10 cellular contexts compared by ENCODE assay signal in genomic region chr7:36777062-36777461, GRCh38.
DNase-seq lines count a peak whose midpoint lies in the region; ATAC-seq lines count a peak whose summit lies in the region.
"Had no signal": no experiment of that assay in that cellular context is flagged by ENCODE, and none has a peak within 500 bp of the region (broad histone marks: within the 10 kb centered on the region; RNA-seq: fewer than 3 reads in every experiment).

No MANE protein-coding gene starts in this region.

- peaks cover 73% of the 10 kb centered on the region for H3K4me1 Mint-ChIP-seq in dendritic cell treated with granulocyte-macrophage colony-stimulating factor and Interleukin-4, amounts not matched to agents 40 ng/mL and 50 ng/mL, for 4 days (ENCODE audit: low read depth)

- no peaks in the 10 kb centered on the region for H3K9me3 Mint-ChIP-seq in dendritic cell treated with granulocyte-macrophage colony-stimulating factor and Interleukin-4, amounts not matched to agents 40 ng/mL and 50 ng/mL, for 4 days

- peak overlapping the region; percentile 40 for H3K27ac Mint-ChIP-seq in dendritic cell treated with granulocyte-macrophage colony-stimulating factor and Interleukin-4, amounts not matched to agents 40 ng/mL and 50 ng/mL, for 4 days

- no peaks in the 10 kb centered on the region for H3K27me3 Mint-ChIP-seq in dendritic cell treated with granulocyte-macrophage colony-stimulating factor and Interleukin-4, amounts not matched to agents 40 ng/mL and 50 ng/mL, for 4 days

- intact Hi-C loops in dendritic cell treated with granulocyte-macrophage colony-stimulating factor and Interleukin-4, amounts not matched to agents 40 ng/mL and 50 ng/mL, for 4 days (cut with micrococcal nuclease) = loop anchor here (10.0 kb wide), 1 partner anchor 52 kb away; the partner anchor contains the start of gene AOAH

- H3K4me3 Mint-ChIP-seq in dendritic cell treated with granulocyte-macrophage colony-stimulating factor and Interleukin-4, amounts not matched to agents 40 ng/mL and 50 ng/mL, for 4 days = no peak overlapping the region

- H3K36me3 Mint-ChIP-seq in dendritic cell treated with granulocyte-macrophage colony-stimulating factor and Interleukin-4, amounts not matched to agents 40 ng/mL and 50 ng/mL, for 4 days (ENCODE audit: low read depth) = no peaks in the 10 kb centered on the region

- peak; percentile 12 to 86 (median 62) for DNase-seq in stimulated activated naive CD4-positive, alpha-beta T cell (lab: John Stamatoyannopoulos, UW)
- no peak for DNase-seq in stimulated activated naive CD4-positive, alpha-beta T cell treated with Interleukin-2 at 50 U/mL for 16 hours (lab: John Stamatoyannopoulos, UW)
- DNase-seq in UCSD-AML1 (lab: John Stamatoyannopoulos, UW; ENCODE audit: unreplicated experiment) = peak; percentile 8
- DNase-seq in NCI-H774 (lab: John Stamatoyannopoulos, UW) = no peak
- no peak for DNase-seq in HuH-7 (ENCODE audit: low spot score)
- DNase-seq in OCI-M1 (lab: John Stamatoyannopoulos, UW) = no peak
- DNase-seq: NCI-H2081 treated with DMSO at 0.1 percent for 48 hours, uterus had no signal

- no peak for ATAC-seq in GM19452 (IDR thresholded peaks at IDR 0.05; ENCODE audit: unreplicated experiment)

Comparison
In these comparisons a context has a peak if more than half of its experiments do, and no peak if none do; other contexts are left out.
1. DNase-seq: peak in stimulated activated naive CD4-positive, alpha-beta T cell (6 of 6) and UCSD-AML1 (single experiment); none in stimulated activated naive CD4-positive, alpha-beta T cell treated with Interleukin-2 at 50 U/mL for 16 hours (single experiment), NCI-H774 (single experiment), HuH-7 (single experiment) and OCI-M1 (single experiment).